In the genomic region with DNA sequence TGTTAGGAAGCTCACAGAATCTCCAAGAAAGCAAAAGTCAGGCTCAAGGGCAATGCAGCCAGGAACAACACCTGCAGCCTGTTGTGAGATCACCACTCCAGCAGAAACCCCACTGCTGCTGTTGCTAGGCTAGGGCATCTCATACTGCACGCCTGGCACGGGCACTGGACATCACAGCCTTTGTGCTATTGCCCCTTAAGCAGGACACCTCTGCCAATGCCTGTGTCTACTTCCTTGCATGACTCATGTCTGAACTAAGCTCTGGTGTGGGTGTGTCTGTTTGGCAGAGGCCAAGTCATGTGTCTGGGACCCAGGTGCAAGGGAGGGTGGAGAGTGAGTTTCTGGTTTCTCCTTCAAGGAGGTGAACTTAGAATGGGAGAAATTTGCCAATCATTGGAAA, we compare ENCODE assay signal across 1 cellular context.
TF ChIP-seq lines count a peak whose summit lies in the region.

No MANE protein-coding gene starts in this region.

TF ChIP-seq in HEK293, 187 proteins besides CTCF, POLR2A, EP300 and RAD21 (continued from another document):
- TF ChIP-seq ZNF280C (tag by site-specific recombination; IDR thresholded peaks at IDR 0.05) (no peak), WT1 (tag by site-specific recombination; IDR thresholded peaks at IDR 0.05) (no peak), KLF9 (tag by site-specific recombination; IDR thresholded peaks at IDR 0.05; ENCODE audit: low read depth) (peak; percentile 93), ZNF626 (tag by site-specific recombination; IDR thresholded peaks at IDR 0.05) (no peak), PRDM10 (tag by site-specific recombination; IDR thresholded peaks at IDR 0.05) (peak; percentile 49; the same call in 1 of the 2 replicates)
- TF ChIP-seq, protein P1, sequence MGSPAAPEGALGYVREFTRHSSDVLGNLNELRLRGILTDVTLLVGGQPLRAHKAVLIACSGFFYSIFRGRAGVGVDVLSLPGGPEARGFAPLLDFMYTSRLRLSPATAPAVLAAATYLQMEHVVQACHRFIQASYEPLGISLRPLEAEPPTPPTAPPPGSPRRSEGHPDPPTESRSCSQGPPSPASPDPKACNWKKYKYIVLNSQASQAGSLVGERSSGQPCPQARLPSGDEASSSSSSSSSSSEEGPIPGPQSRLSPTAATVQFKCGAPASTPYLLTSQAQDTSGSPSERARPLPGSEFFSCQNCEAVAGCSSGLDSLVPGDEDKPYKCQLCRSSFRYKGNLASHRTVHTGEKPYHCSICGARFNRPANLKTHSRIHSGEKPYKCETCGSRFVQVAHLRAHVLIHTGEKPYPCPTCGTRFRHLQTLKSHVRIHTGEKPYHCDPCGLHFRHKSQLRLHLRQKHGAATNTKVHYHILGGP (tag by site-specific recombination; IDR thresholded peaks at IDR 0.05) = no peak
